In the genomic region with DNA sequence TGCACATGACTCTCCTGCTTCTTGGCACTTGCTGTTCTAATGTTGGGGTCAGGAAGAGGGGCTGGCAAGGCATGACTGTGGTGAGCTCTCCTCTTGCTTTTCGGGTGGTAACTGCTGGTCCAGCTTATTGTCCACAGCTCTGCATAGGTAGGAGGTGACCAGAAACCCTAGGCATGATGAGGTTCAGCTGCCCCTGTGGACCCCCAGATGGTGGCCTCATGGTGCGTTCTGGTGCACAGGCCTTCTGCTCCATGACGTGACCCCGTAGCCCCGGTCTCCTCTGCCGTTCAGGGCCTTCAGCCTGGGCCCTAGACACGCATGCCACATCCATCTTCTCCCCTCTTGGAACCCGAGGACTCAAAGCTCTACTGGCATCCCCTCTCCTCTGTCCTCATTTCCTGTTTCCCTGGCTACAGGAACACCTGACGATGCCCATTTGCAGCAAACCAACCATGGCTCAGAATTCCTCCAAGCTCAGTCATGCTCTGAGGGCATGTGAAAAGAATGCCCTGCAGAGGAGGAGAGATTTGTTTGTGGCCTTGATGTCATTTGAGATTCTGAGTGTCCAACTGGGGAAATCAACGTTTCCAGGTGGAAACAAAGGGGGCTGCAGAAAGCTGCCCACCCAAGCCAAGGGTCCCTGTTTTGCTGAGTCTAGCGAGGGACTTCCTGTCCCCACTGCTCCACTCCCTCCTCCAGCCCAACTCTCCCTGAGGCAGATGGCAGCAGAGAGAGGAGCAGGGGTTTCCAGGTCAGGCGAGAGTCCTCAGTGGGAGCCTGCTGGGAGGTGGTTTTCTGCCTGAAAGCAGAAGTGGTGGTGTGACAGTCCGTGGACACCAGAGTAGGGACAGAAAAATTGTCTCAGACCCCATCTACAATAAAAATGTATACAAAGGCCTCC, we compare ENCODE assay signal across 26 cellular contexts.
DNase-seq lines count a peak whose midpoint lies in the region; ATAC-seq, FAIRE-seq and TF ChIP-seq lines count a peak whose summit lies in the region.
"Had no signal": no experiment of that assay in that cellular context is flagged by ENCODE, and none has a peak within 500 bp of the region (broad histone marks: within the 10 kb centered on the region; RNA-seq: fewer than 3 reads in every experiment).

No MANE protein-coding gene starts in this region.

- ATAC-seq in HG02571 (IDR thresholded peaks at IDR 0.05; ENCODE audit: unreplicated experiment): no peak
- ATAC-seq: K562; naive thymus-derived CD8-positive, alpha-beta T cell; right lobe of liver; stimulated activated naive CD8-positive, alpha-beta T cell treated with anti-CD3 and anti-CD28 coated beads, Interleukin-15, amount 100 ng/mL, for 72 hours had no signal

- TF ChIP-seq POLR2A in thyroid gland (IDR thresholded peaks at IDR 0.05): no peak

- no peak overlapping the region for H2AFZ ChIP-seq in osteoblast (ENCODE audit: low read length)
- H2AFZ ChIP-seq: parathyroid adenoma had no signal

- H3K27me3 ChIP-seq in osteoblast (ENCODE audit: insufficient read depth, low read length) (peaks cover 4% of the 10 kb centered on the region), thyroid gland (no peaks in the 10 kb centered on the region)
- H3K27me3 ChIP-seq: right lobe of liver, tibial nerve had no signal

- peaks cover 5% of the 10 kb centered on the region for H3K4me1 ChIP-seq in osteoblast (ENCODE audit: insufficient read depth, low read length)
- peaks cover 4 to 6% of the 10 kb centered on the region in 2 donors for H3K4me1 ChIP-seq in thyroid gland
- H3K4me1 ChIP-seq: parathyroid adenoma, right lobe of liver had no signal

- H3K9me3 ChIP-seq in osteoblast (ENCODE audit: low read depth, low read length) (no peaks in the 10 kb centered on the region), thyroid gland (no peaks in the 10 kb centered on the region)
- H3K9me3 ChIP-seq: right lobe of liver, tibial nerve had no signal

- no peak overlapping the region for H3K27ac ChIP-seq in osteoblast (ENCODE audit: low read depth, low read length)
- H3K27ac ChIP-seq in thyroid gland: no peak overlapping the region
- H3K27ac ChIP-seq: parathyroid adenoma, right lobe of liver, tibial nerve had no signal

- H3K4me3 ChIP-seq in osteoblast (ENCODE audit: insufficient read depth, low read length) (no peak overlapping the region), thyroid gland (replicated peaks in 1 of 3) (no peak overlapping the region)
- H3K4me3 ChIP-seq: K562, right lobe of liver, tibial nerve had no signal

- no peaks in the 10 kb centered on the region for H3K36me3 ChIP-seq in osteoblast (ENCODE audit: insufficient read depth, low read length)
- no peaks in the 10 kb centered on the region for H3K36me3 ChIP-seq in thyroid gland
- H3K36me3 ChIP-seq: right lobe of liver, tibial nerve had no signal

- WGBS in thyroid gland, 2 donors: 87 to 88% methylated on average over 12 to 13 of the region's 13 CpGs

- no peak overlapping the region for H3K4me2 ChIP-seq in osteoblast (ENCODE audit: insufficient read depth, low read length)

- DNase-seq in HS-5 (ENCODE audit: low read depth) (peak; percentile 33), T1000 (lab: John Stamatoyannopoulos, UW) (peak; percentile 9), hepatic stellate cell (ENCODE audit: low spot score) (peak; percentile 30), osteoblast (ENCODE audit: insufficient read length, low spot score, missing footprints) (peak; percentile 79), thyroid gland (no peak), frontal cortex (ENCODE audit: low spot score in 2 of 2) (no peak)
- DNase-seq: activated CD4-positive, CD25-positive, alpha-beta regulatory T cell treated with anti-CD3 and anti-CD28 coated beads, Interleukin-2, amount 50 U/mL, for 72 hours; anterior cingulate cortex; CD8-positive, alpha-beta memory T cell; cerebellar nuclear complex; erythroblast; foreskin melanocyte; hypothalamus; naive thymus-derived CD8-positive, alpha-beta T cell; NCI-H2171; NCI-H524 treated with DMSO at 0.1 percent for 48 hours; right lobe of liver; stimulated activated naive CD8-positive, alpha-beta T cell treated with anti-CD3 and anti-CD28 coated beads, Interleukin-15, amount 100 ng/mL, for 72 hours; T-helper 9 cell had no signal

- intact Hi-C loops in thyroid gland (cut with DNase I): loop anchor here (5.0 kb wide), 1 partner anchor 410 kb away; a partner anchor contains a TSS

- no peak for TF ChIP-seq CTCF in osteoblast (IDR thresholded peaks at IDR 0.05; ENCODE audit: extremely low read depth, low read depth, low read length)
- no peak for TF ChIP-seq CTCF in thyroid gland (IDR thresholded peaks at IDR 0.05)

- H4K20me1 ChIP-seq in osteoblast (ENCODE audit: insufficient read depth, low read length): no peaks in the 10 kb centered on the region

- no peaks in the 10 kb centered on the region for H3K79me2 ChIP-seq in osteoblast (ENCODE audit: insufficient read depth, low read length)
- H3K79me2 ChIP-seq: parathyroid adenoma had no signal

- no peak for FAIRE-seq in frontal cortex (lab: Jason Lieb, UNC)
- FAIRE-seq: GM12892, H54, K562, keratinocyte had no signal

Comparison
In these comparisons a context has a peak if more than half of its experiments do, and no peak if none do; other contexts are left out.
1. DNase-seq: peak in HS-5 (single experiment), T1000 (single experiment), hepatic stellate cell (single experiment) and osteoblast (single experiment); none in thyroid gland (0 of 2) and frontal cortex (0 of 2).